ENCODE assay signal across 1 cellular context in genomic region chr7:100428199-100428966, GRCh38.
A peak's percentile ranks its signal among the peaks of the same experiment; 100 is the strongest.
TF ChIP-seq lines count a peak whose summit lies in the region.

ZCWPW1 (minus strand) TSS chr7:100428703; CDS start chr7:100420649, 8,054 bp downstream.

TF ChIP-seq in WTC11, 78 proteins besides CTCF, POLR2A, EP300 and RAD21 (continued from another document and continues in another):
- TF ChIP-seq ZNF532 (CRISPR knock-in tag; IDR thresholded peaks at IDR 0.05; ENCODE audit: borderline replicate concordance), result peak; percentile 76; the same call in 1 of the 2 replicates
- TF ChIP-seq ATF2 (CRISPR knock-in tag; IDR thresholded peaks at IDR 0.05; ENCODE audit: borderline replicate concordance, low read depth), result no peak
- TF ChIP-seq ZNF317 (CRISPR knock-in tag; IDR thresholded peaks at IDR 0.05; ENCODE audit: borderline replicate concordance, low read depth), result peak; percentile 80
- no peak for TF ChIP-seq ZNF396 (CRISPR knock-in tag; IDR thresholded peaks at IDR 0.05; ENCODE audit: borderline replicate concordance)
- TF ChIP-seq, protein P1, sequence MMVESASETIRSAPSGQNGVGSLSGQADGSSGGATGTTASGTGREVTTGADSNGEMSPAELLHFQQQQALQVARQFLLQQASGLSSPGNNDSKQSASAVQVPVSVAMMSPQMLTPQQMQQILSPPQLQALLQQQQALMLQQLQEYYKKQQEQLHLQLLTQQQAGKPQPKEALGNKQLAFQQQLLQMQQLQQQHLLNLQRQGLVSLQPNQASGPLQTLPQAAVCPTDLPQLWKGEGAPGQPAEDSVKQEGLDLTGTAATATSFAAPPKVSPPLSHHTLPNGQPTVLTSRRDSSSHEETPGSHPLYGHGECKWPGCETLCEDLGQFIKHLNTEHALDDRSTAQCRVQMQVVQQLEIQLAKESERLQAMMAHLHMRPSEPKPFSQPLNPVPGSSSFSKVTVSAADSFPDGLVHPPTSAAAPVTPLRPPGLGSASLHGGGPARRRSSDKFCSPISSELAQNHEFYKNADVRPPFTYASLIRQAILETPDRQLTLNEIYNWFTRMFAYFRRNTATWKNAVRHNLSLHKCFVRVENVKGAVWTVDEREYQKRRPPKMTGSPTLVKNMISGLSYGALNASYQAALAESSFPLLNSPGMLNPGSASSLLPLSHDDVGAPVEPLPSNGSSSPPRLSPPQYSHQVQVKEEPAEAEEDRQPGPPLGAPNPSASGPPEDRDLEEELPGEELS (CRISPR knock-in tag; IDR thresholded peaks at IDR 0.05), result peak; percentile 98
- TF ChIP-seq, protein P2, sequence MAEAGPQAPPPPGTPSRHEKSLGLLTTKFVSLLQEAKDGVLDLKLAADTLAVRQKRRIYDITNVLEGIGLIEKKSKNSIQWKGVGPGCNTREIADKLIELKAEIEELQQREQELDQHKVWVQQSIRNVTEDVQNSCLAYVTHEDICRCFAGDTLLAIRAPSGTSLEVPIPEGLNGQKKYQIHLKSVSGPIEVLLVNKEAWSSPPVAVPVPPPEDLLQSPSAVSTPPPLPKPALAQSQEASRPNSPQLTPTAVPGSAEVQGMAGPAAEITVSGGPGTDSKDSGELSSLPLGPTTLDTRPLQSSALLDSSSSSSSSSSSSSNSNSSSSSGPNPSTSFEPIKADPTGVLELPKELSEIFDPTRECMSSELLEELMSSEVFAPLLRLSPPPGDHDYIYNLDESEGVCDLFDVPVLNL (CRISPR knock-in tag; IDR thresholded peaks at IDR 0.05; ENCODE audit: borderline replicate concordance, low read depth), result peak; percentile 94
- peak; percentile 91 for TF ChIP-seq CREM (CRISPR knock-in tag; IDR thresholded peaks at IDR 0.05)
- TF ChIP-seq E2F5 (CRISPR knock-in tag; IDR thresholded peaks at IDR 0.05), result peak; percentile 99
- TF ChIP-seq NR3C1 (CRISPR knock-in tag; conservative IDR thresholded peaks at IDR 0.05; ENCODE audit: low read depth), result no peak; the same call in 1 of the 2 replicates
- peak; percentile 99 for TF ChIP-seq NFE2L1 (CRISPR knock-in tag; IDR thresholded peaks at IDR 0.05)
- TF ChIP-seq NFATC4 (CRISPR knock-in tag; IDR thresholded peaks at IDR 0.05), result peak; percentile 55
- TF ChIP-seq HMGA2 (CRISPR knock-in tag; IDR thresholded peaks at IDR 0.05), result no peak
- 0 out of 2 replicates have a peak, but pooled peaks have one; percentile 56 for TF ChIP-seq HMGXB4 (CRISPR knock-in tag; IDR thresholded peaks at IDR 0.05)
- peak; percentile 99 for TF ChIP-seq FOXP1 (CRISPR knock-in tag; IDR thresholded peaks at IDR 0.05; ENCODE audit: borderline replicate concordance)
- peak; percentile 45 for TF ChIP-seq GABPB1 (CRISPR knock-in tag; IDR thresholded peaks at IDR 0.05)
- 0 out of 2 replicates have a peak, but pooled peaks have one; percentile 42 for TF ChIP-seq CDX4 (CRISPR knock-in tag; IDR thresholded peaks at IDR 0.05; ENCODE audit: borderline replicate concordance)
- peak; percentile 99 for TF ChIP-seq ZNF281 (CRISPR knock-in tag; IDR thresholded peaks at IDR 0.05)
- TF ChIP-seq TCF7 (CRISPR knock-in tag; IDR thresholded peaks at IDR 0.05; ENCODE audit: low read depth), result peak; percentile 94
- TF ChIP-seq KAT7 (CRISPR knock-in tag; IDR thresholded peaks at IDR 0.05; ENCODE audit: borderline replicate concordance), result peak; percentile 92; the same call in 1 of the 2 replicates
- TF ChIP-seq MAX (CRISPR knock-in tag; IDR thresholded peaks at IDR 0.05), result peak; percentile 100
- TF ChIP-seq SP1 (CRISPR knock-in tag; conservative IDR thresholded peaks at IDR 0.05), result peak; percentile 80
- TF ChIP-seq ZNF671 (CRISPR knock-in tag; IDR thresholded peaks at IDR 0.05), result peak; percentile 68; the same call in 1 of the 2 replicates
- TF ChIP-seq ATF3 (CRISPR knock-in tag; conservative IDR thresholded peaks at IDR 0.05), result peak; percentile 59; the same call in 1 of the 2 replicates
- TF ChIP-seq SMAD4 (CRISPR knock-in tag; IDR thresholded peaks at IDR 0.05), result peak; percentile 92
- TF ChIP-seq, protein P3, sequence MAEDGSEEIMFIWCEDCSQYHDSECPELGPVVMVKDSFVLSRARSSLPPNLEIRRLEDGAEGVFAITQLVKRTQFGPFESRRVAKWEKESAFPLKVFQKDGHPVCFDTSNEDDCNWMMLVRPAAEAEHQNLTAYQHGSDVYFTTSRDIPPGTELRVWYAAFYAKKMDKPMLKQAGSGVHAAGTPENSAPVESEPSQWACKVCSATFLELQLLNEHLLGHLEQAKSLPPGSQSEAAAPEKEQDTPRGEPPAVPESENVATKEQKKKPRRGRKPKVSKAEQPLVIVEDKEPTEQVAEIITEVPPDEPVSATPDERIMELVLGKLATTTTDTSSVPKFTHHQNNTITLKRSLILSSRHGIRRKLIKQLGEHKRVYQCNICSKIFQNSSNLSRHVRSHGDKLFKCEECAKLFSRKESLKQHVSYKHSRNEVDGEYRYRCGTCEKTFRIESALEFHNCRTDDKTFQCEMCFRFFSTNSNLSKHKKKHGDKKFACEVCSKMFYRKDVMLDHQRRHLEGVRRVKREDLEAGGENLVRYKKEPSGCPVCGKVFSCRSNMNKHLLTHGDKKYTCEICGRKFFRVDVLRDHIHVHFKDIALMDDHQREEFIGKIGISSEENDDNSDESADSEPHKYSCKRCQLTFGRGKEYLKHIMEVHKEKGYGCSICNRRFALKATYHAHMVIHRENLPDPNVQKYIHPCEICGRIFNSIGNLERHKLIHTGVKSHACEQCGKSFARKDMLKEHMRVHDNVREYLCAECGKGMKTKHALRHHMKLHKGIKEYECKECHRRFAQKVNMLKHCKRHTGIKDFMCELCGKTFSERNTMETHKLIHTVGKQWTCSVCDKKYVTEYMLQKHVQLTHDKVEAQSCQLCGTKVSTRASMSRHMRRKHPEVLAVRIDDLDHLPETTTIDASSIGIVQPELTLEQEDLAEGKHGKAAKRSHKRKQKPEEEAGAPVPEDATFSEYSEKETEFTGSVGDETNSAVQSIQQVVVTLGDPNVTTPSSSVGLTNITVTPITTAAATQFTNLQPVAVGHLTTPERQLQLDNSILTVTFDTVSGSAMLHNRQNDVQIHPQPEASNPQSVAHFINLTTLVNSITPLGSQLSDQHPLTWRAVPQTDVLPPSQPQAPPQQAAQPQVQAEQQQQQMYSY (CRISPR knock-in tag; IDR thresholded peaks at IDR 0.05), result peak; percentile 71
- peak; percentile 94 for TF ChIP-seq OVOL2 (CRISPR knock-in tag; IDR thresholded peaks at IDR 0.05; ENCODE audit: borderline replicate concordance)
- TF ChIP-seq ESRRA (CRISPR knock-in tag; IDR thresholded peaks at IDR 0.05; ENCODE audit: borderline replicate concordance), result peak; percentile 97
- TF ChIP-seq, protein P4, sequence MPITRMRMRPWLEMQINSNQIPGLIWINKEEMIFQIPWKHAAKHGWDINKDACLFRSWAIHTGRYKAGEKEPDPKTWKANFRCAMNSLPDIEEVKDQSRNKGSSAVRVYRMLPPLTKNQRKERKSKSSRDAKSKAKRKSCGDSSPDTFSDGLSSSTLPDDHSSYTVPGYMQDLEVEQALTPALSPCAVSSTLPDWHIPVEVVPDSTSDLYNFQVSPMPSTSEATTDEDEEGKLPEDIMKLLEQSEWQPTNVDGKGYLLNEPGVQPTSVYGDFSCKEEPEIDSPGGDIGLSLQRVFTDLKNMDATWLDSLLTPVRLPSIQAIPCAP (CRISPR knock-in tag; IDR thresholded peaks at IDR 0.05), result peak; percentile 98
- TF ChIP-seq GRHL2 (CRISPR knock-in tag; IDR thresholded peaks at IDR 0.05; ENCODE audit: insufficient replicate concordance, severe bottlenecking), result no peak
- no peak for TF ChIP-seq ZNF138 (CRISPR knock-in tag; conservative IDR thresholded peaks at IDR 0.05)
- peak; percentile 98 for TF ChIP-seq ZNF232 (CRISPR knock-in tag; IDR thresholded peaks at IDR 0.05)
